ENCODE assay signal across 16 cellular contexts in the genomic region with DNA sequence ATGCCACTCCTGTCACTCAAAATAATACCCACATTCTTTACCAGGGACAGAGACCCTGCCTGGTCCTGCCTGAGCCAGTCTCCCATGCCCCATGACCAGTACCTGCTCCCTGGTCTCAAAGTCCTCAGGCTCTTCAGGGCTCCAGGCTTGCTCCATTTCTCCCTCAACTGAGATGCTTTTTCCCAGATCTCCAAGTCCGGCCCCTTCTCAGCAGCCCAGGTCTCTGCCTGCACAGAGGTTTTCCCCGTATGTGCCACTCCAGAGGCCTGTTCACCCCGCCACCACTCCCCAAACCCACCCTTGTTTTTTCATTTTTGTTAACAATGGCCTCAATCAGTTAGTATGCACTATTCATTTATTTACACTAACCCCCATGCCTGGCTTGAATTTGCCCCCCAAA.
DNase-seq lines count a peak whose midpoint lies in the region; TF ChIP-seq lines count a peak whose summit lies in the region.
"Had no signal": no experiment of that assay in that cellular context is flagged by ENCODE, and none has a peak within 500 bp of the region (broad histone marks: within the 10 kb centered on the region; RNA-seq: fewer than 3 reads in every experiment).

No MANE protein-coding gene starts in this region.

- no peaks in the 10 kb centered on the region for H3K27me3 Mint-ChIP-seq in endodermal cell (ENCODE audit: insufficient read depth)

- no peaks in the 10 kb centered on the region for H3K9me3 ChIP-seq in endodermal cell (ENCODE audit: control insufficient read depth, low read length)
- H3K9me3 ChIP-seq in sigmoid colon, result no peaks in the 10 kb centered on the region
- H3K9me3 ChIP-seq: BLaER1, Caco-2 had no signal

- no peak for TF ChIP-seq POLR2A in sigmoid colon (IDR thresholded peaks at IDR 0.05)

- peaks cover 2% of the 10 kb centered on the region for H3K4me1 Mint-ChIP-seq in endodermal cell
- H3K4me1 Mint-ChIP-seq: CD8-positive, alpha-beta memory T cell had no signal

- H3K4me3 Mint-ChIP-seq in endodermal cell, result no peak overlapping the region
- H3K4me3 Mint-ChIP-seq: CD8-positive, alpha-beta memory T cell; HFFc6 had no signal

- no peak overlapping the region for H3K9ac ChIP-seq in endodermal cell (ENCODE audit: extremely low read depth, low read length, poor library complexity, severe bottlenecking)
- H3K9ac ChIP-seq: BLaER1 had no signal

- H3K36me3 ChIP-seq in endodermal cell (ENCODE audit: control insufficient read depth, insufficient read depth, low read length) (no peaks in the 10 kb centered on the region), sigmoid colon (no peaks in the 10 kb centered on the region)
- H3K36me3 ChIP-seq: BLaER1 had no signal

- no peaks in the 10 kb centered on the region for H3K36me3 Mint-ChIP-seq in endodermal cell (ENCODE audit: low read depth)
- H3K36me3 Mint-ChIP-seq: CD8-positive, alpha-beta memory T cell had no signal

- H3K4me3 ChIP-seq in endodermal cell (ENCODE audit: low read length) (no peak overlapping the region), sigmoid colon (no peak overlapping the region)
- H3K4me3 ChIP-seq: BLaER1 had no signal

- H3K4me1 ChIP-seq in endodermal cell (ENCODE audit: control insufficient read depth, insufficient read depth, low read length), result no peaks in the 10 kb centered on the region
- no peaks in the 10 kb centered on the region for H3K4me1 ChIP-seq in sigmoid colon
- H3K4me1 ChIP-seq: Caco-2 had no signal

- 83 to 85% methylated on average over 1 to 3 of the region's 3 CpGs for WGBS in endodermal cell (ENCODE audit: insufficient coverage in 1 of 2, insufficient read length in 1 of 2), 2 experiments
- 86 to 91% methylated on average over 3 of the region's 3 CpGs for whole genome bisulfite sequencing in sigmoid colon, 2 donors

- no peak overlapping the region for H3K27ac ChIP-seq in endodermal cell (ENCODE audit: low read depth, low read length)
- no peak overlapping the region for H3K27ac ChIP-seq in sigmoid colon
- H3K27ac ChIP-seq: BLaER1 had no signal

- TF ChIP-seq EP300 in sigmoid colon (IDR thresholded peaks at IDR 0.05), result no peak

- H3K9me3 Mint-ChIP-seq in endodermal cell, result no peaks in the 10 kb centered on the region
- H3K9me3 Mint-ChIP-seq: CD8-positive, alpha-beta memory T cell had no signal

- TF ChIP-seq CTCF in endodermal cell (conservative IDR thresholded peaks at IDR 0.05), result no peak
- no peak for TF ChIP-seq CTCF in sigmoid colon (IDR thresholded peaks at IDR 0.05)

- H3K27me3 ChIP-seq in endodermal cell (ENCODE audit: control insufficient read depth, insufficient read depth, low read length, poor library complexity, severe bottlenecking), result no peaks in the 10 kb centered on the region
- H3K27me3 ChIP-seq in sigmoid colon, result no peaks in the 10 kb centered on the region
- H3K27me3 ChIP-seq: BLaER1 had no signal

- intact Hi-C loops in sigmoid colon (cut with DNase I), result no loop called here

- H3K27ac Mint-ChIP-seq in endodermal cell, result no peak overlapping the region
- H3K27ac Mint-ChIP-seq: CD8-positive, alpha-beta memory T cell; HFFc6 had no signal

- DNase-seq in activated CD8-positive, alpha-beta memory T cell treated with anti-CD3 and anti-CD28 coated beads for 24 hours, result peak; percentile 9
- DNase-seq in activated CD8-positive, alpha-beta memory T cell treated with anti-CD3 and anti-CD28 coated beads, Interleukin-2, amount 50 U/mL, for 48 hours, result no peak
- DNase-seq in endodermal cell (peak; percentile 13), sigmoid colon (peak; percentile 3), ureter (ENCODE audit: low spot score) (peak; percentile 26), SK-N-DZ (ENCODE audit: low spot score) (no peak), SKM-1 treated with dmso at 0.1 percent for 144 hours (lab: John Stamatoyannopoulos, UW; ENCODE audit: unreplicated experiment) (no peak)
- DNase-seq: 8988T; AML-193; Caco-2; CD8-positive, alpha-beta memory T cell; DMS53; GF-D8; HCEC 1CT; HFFc6 had no signal

Comparison
In these comparisons a context has a peak if more than half of its experiments do, and no peak if none do; other contexts are left out.
1. DNase-seq: peak in activated CD8-positive, alpha-beta memory T cell treated with anti-CD3 and anti-CD28 coated beads for 24 hours (single experiment), endodermal cell (single experiment), sigmoid colon (single experiment) and ureter (single experiment); none in activated CD8-positive, alpha-beta memory T cell treated with anti-CD3 and anti-CD28 coated beads, Interleukin-2, amount 50 U/mL, for 48 hours (single experiment), SK-N-DZ (single experiment) and SKM-1 treated with dmso at 0.1 percent for 144 hours (single experiment).